ENCODE assay signal across 1 cellular context in the genomic region with DNA sequence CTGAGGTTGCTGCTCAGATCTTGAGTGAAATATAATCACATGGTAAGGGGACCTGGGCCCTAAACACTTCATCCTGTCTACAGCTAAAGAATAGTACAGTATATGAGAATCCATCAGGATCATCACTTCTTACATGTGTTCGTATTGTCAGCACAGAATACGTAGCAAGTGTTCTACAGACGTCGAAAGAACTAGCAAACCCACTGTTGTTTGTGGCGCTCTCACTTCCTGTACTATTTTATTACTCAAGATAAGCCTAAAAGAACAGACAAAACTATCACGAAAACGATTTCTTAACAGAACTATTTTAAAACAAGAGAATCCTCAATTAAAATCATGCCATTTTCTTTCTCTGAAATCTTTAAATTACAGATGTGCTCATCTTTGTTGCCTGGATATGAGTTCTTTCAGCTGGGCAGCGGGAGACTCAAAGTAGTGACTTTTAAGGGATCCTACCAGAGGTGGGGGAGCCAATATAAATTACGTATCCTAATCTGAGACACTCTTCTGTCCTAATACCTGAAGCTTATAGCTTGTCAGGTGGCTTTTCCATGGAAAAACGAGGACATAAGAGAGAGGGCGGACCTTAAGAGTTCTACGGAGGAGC.
TF ChIP-seq lines count a peak whose summit lies in the region.

No MANE protein-coding gene starts in this region.

TF ChIP-seq in H1, 55 proteins besides CTCF, POLR2A, EP300 and RAD21:
- TF ChIP-seq SP1 (IDR thresholded peaks at IDR 0.05; ENCODE audit: low read depth, low read length) (no peak), CEBPB (IDR thresholded peaks at IDR 0.05; ENCODE audit: low read depth, low read length) (no peak), CTBP2 (IDR thresholded peaks at IDR 0.05; ENCODE audit: borderline replicate concordance, insufficient read depth, insufficient read length, low read length) (no peak), SP4 (IDR thresholded peaks at IDR 0.05; ENCODE audit: low read length) (no peak), TEAD4 (IDR thresholded peaks at IDR 0.05; ENCODE audit: low read depth, low read length) (no peak), TBP (IDR thresholded peaks at IDR 0.05; ENCODE audit: low read depth, low read length) (no peak), KDM4A (IDR thresholded peaks at IDR 0.05; ENCODE audit: low read depth, low read length, severe bottlenecking) (no peak), NRF1 (IDR thresholded peaks at IDR 0.05; ENCODE audit: low read depth, low read length) (no peak), CHD1 (IDR thresholded peaks at IDR 0.05; ENCODE audit: low read depth, low read length) (no peak), GABPA (IDR thresholded peaks at IDR 0.05; ENCODE audit: borderline replicate concordance, insufficient read depth, low read length) (no peak), GTF2F1 (IDR thresholded peaks at IDR 0.05; ENCODE audit: borderline replicate concordance, low read depth, low read length) (no peak), SIX5 (IDR thresholded peaks at IDR 0.05; ENCODE audit: low read depth, low read length) (no peak), KDM5A (IDR thresholded peaks at IDR 0.05; ENCODE audit: low read length) (no peak), RXRA (IDR thresholded peaks at IDR 0.05; ENCODE audit: insufficient read depth, low read depth, low read length) (no peak), ZNF274 (IDR thresholded peaks at IDR 0.05; ENCODE audit: borderline replicate concordance, extremely low read depth, low read length) (no peak)
- TF ChIP-seq, protein P1, sequence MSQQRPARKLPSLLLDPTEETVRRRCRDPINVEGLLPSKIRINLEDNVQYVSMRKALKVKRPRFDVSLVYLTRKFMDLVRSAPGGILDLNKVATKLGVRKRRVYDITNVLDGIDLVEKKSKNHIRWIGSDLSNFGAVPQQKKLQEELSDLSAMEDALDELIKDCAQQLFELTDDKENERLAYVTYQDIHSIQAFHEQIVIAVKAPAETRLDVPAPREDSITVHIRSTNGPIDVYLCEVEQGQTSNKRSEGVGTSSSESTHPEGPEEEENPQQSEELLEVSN (IDR thresholded peaks at IDR 0.05), result no peak
